25 cellular contexts compared by ENCODE assay signal in genomic region chr9:82498918-82499317, GRCh38.
"Had no signal": no experiment of that assay in that cellular context is flagged by ENCODE, and none has a peak within 500 bp of the region (broad histone marks: within the 10 kb centered on the region; RNA-seq: fewer than 3 reads in every experiment).

No MANE protein-coding gene starts in this region.

- H3K27ac ChIP-seq: coronary artery, left lung, neutrophil, psoas muscle, sigmoid colon, skin epidermis, suprapubic skin, thyroid gland had no signal

- FAIRE-seq: endothelial cell of umbilical vein, frontal cortex, urothelium cell line had no signal

- H3K36me3 Mint-ChIP-seq: naive thymus-derived CD4-positive, alpha-beta T cell; stimulated activated effector memory CD8-positive, alpha-beta T cell treated with anti-CD3 and anti-CD28 coated beads, Interleukin-12 subunit alpha, Interleukin-12 subunit beta, amount 100 ng/mL, for 72 hours; type B pancreatic cell had no signal

- H3K4me3 Mint-ChIP-seq: endodermal cell; naive thymus-derived CD4-positive, alpha-beta T cell; nephron progenitor cell; stimulated activated effector memory CD8-positive, alpha-beta T cell treated with anti-CD3 and anti-CD28 coated beads, Interleukin-12 subunit alpha, Interleukin-12 subunit beta, amount 100 ng/mL, for 72 hours; type B pancreatic cell had no signal

- H3K9me3 ChIP-seq: left lung, neutrophil, psoas muscle, sigmoid colon, suprapubic skin, thyroid gland had no signal

- H3K4me3 ChIP-seq: coronary artery, left lung, lung, psoas muscle, sigmoid colon, skin epidermis, suprapubic skin, thyroid gland had no signal

- DNase-seq: effector CD4-positive, alpha-beta T cell; endodermal cell; erythroblast; islet precursor cell; left lung; mesendoderm; naive thymus-derived CD4-positive, alpha-beta T cell; nephron progenitor cell; psoas muscle; retina; sigmoid colon; stimulated activated CD4-positive, alpha-beta T cell treated with anti-CD3 and anti-CD28 coated beads, Interleukin-2, amount 100 ng/mL, for 48 hours; stimulated activated CD8-positive, alpha-beta memory T cell treated with anti-CD3 and anti-CD28 coated beads, Interleukin-4, amount 100 ng/mL, for 48 hours; stimulated activated naive CD8-positive, alpha-beta T cell treated with anti-CD3 and anti-CD28 coated beads, Interleukin-15, Interleukin-2, amounts not matched to agents 100 U/mL and 50 U/mL, for 24 hours; thyroid gland had no signal

- H3K27me3 ChIP-seq: left lung, neutrophil, sigmoid colon, suprapubic skin, thyroid gland had no signal

- H3K36me3 ChIP-seq: left lung, neutrophil, sigmoid colon, suprapubic skin, thyroid gland had no signal

- H3K4me1 ChIP-seq: left lung, psoas muscle, sigmoid colon, suprapubic skin, thyroid gland had no signal

- ATAC-seq: left lung; naive thymus-derived CD4-positive, alpha-beta T cell; psoas muscle; stimulated activated effector memory CD8-positive, alpha-beta T cell treated with anti-CD3 and anti-CD28 coated beads, Interleukin-12 subunit alpha, Interleukin-12 subunit beta, amount 100 ng/mL, for 72 hours; stimulated activated naive CD8-positive, alpha-beta T cell treated with anti-CD3 and anti-CD28 coated beads, Interleukin-15, Interleukin-2, amounts not matched to agents 100 U/mL and 50 U/mL, for 24 hours had no signal

- H3K4me1 Mint-ChIP-seq: naive thymus-derived CD4-positive, alpha-beta T cell; nephron progenitor cell; stimulated activated effector memory CD8-positive, alpha-beta T cell treated with anti-CD3 and anti-CD28 coated beads, Interleukin-12 subunit alpha, Interleukin-12 subunit beta, amount 100 ng/mL, for 72 hours had no signal

- H3K27ac Mint-ChIP-seq: endodermal cell; naive thymus-derived CD4-positive, alpha-beta T cell; nephron progenitor cell; stimulated activated effector memory CD8-positive, alpha-beta T cell treated with anti-CD3 and anti-CD28 coated beads, Interleukin-12 subunit alpha, Interleukin-12 subunit beta, amount 100 ng/mL, for 72 hours; type B pancreatic cell had no signal
